1 cellular context compared by ENCODE assay signal in the genomic region with DNA sequence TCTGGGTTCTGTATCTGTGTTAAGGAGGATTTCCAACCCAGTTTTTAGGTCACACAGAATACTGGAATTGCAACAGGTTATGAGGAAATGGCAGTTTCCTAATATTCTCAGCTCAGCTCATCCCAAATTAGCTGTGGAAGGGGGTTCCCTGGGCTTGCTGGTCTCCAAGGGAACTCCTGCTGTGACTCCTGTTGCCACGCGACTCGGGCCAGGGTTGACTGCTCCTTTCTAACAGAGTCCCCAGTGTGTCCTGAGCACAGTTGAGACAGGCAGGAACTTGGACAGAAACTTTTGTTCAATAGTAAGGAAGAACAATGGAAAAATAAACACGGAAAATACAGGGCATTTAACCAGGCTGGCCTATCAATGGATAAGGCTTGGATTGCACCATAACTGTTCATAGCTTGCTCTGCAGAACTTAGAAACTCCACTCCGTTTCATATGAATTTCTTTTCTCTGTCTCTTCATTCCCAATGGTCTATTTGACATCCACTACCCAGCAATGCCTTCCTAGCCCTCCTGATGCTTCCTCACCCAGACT.
TF ChIP-seq lines count a peak whose summit lies in the region.

No MANE protein-coding gene starts in this region.

TF ChIP-seq in K562, 482 proteins besides CTCF, POLR2A, EP300 and RAD21:
- TF ChIP-seq KLF10 (CRISPR knock-in tag; IDR thresholded peaks at IDR 0.05) (no peak), RFX1 (IDR thresholded peaks at IDR 0.05) (peak; percentile 49)
